ENCODE assay signal across 11 cellular contexts in genomic region chrX:84469226-84469625, GRCh38. TPM values are rescaled to one million over a fixed set of nuclear protein-coding genes. Genes with fewer than 3 reads are reported as not detected.
DNase-seq lines count a peak whose midpoint lies in the region; TF ChIP-seq lines count a peak whose summit lies in the region.
"Had no signal": no experiment of that assay in that cellular context is flagged by ENCODE, and none has a peak within 500 bp of the region (broad histone marks: within the 10 kb centered on the region; RNA-seq: fewer than 3 reads in every experiment).

No MANE protein-coding gene starts in this region.

- peaks cover under 1% of the 10 kb centered on the region for H3K9me3 Mint-ChIP-seq in activated CD4-positive, alpha-beta memory T cell treated with anti-CD3 and anti-CD28 coated beads for 36 hours

- in situ Hi-C loops in brain microvascular endothelial cell (cut with HindIII; ENCODE audit: low pct_ligation_motif_present, low sequenced_read_pairs): no loop called here

- CTCF ChIA-PET in activated CD4-positive, alpha-beta memory T cell treated with anti-CD3 and anti-CD28 coated beads for 36 hours (lab: Charles Lee): no interaction called here

- no peak overlapping the region for H3K4me3 ChIP-seq in LNCaP clone FGC (ENCODE audit: low read depth, low read length)
- no peak overlapping the region for H3K4me3 ChIP-seq in brain microvascular endothelial cell (ENCODE audit: low read depth, low read length)

- no peaks in the 10 kb centered on the region for H3K4me1 Mint-ChIP-seq in activated CD4-positive, alpha-beta memory T cell treated with anti-CD3 and anti-CD28 coated beads for 36 hours (ENCODE audit: low read depth)

- no peaks in the 10 kb centered on the region for H3K36me3 ChIP-seq in brain microvascular endothelial cell (replicated peaks)

- DNase-seq in EL: peak; percentile 27
- peak; percentile 10 for DNase-seq in LNCaP clone FGC (ENCODE audit: low read depth)
- peak; percentile 45 for DNase-seq in brain microvascular endothelial cell
- peak; percentile 5 for DNase-seq in left kidney (ENCODE audit: low read depth, low spot score)
- DNase-seq in DMS153 (lab: John Stamatoyannopoulos, UW): no peak
- no peak for DNase-seq in cerebellar nuclear complex (lab: John Stamatoyannopoulos, UW)
- no peak for DNase-seq in activated CD4-positive, alpha-beta memory T cell treated with anti-CD3 and anti-CD28 coated beads for 36 hours
- DNase-seq: activated CD8-positive, alpha-beta memory T cell treated with anti-CD3 and anti-CD28 coated beads, Interleukin-2, amount 50 U/mL, for 4 hours; NCI-H2107; retina had no signal

- POLR2A ChIA-PET in activated CD4-positive, alpha-beta memory T cell treated with anti-CD3 and anti-CD28 coated beads for 36 hours (lab: Charles Lee): no interaction called here

- no peak overlapping the region for H3K27ac ChIP-seq in brain microvascular endothelial cell
- H3K27ac ChIP-seq: epithelial cell of prostate had no signal

- H3K27ac Mint-ChIP-seq in activated CD4-positive, alpha-beta memory T cell treated with anti-CD3 and anti-CD28 coated beads for 36 hours: no peak overlapping the region

- H3K27me3 Mint-ChIP-seq in activated CD4-positive, alpha-beta memory T cell treated with anti-CD3 and anti-CD28 coated beads for 36 hours: no peaks in the 10 kb centered on the region

- no peaks in the 10 kb centered on the region for H3K27me3 ChIP-seq in brain microvascular endothelial cell (replicated peaks)

- TF ChIP-seq CTCF in LNCaP clone FGC (IDR thresholded peaks at IDR 0.05; ENCODE audit: control insufficient read depth, extremely low read depth, insufficient read depth) (no peak), brain microvascular endothelial cell (IDR thresholded peaks at IDR 0.05; ENCODE audit: low read depth, low read length, missing control alignments) (no peak)

- intact Hi-C loops in activated CD4-positive, alpha-beta memory T cell treated with anti-CD3 and anti-CD28 coated beads for 36 hours (cut with micrococcal nuclease): no loop called here

- no peaks in the 10 kb centered on the region for H3K36me3 Mint-ChIP-seq in activated CD4-positive, alpha-beta memory T cell treated with anti-CD3 and anti-CD28 coated beads for 36 hours

- H3K4me3 Mint-ChIP-seq in activated CD4-positive, alpha-beta memory T cell treated with anti-CD3 and anti-CD28 coated beads for 36 hours: no peak overlapping the region

RNA-seq across cellular contexts. Expression of gene HDX, which starts 33.0 kb away (rescaled TPM):
- total RNA-seq in activated CD4-positive, alpha-beta memory T cell treated with anti-CD3 and anti-CD28 coated beads for 36 hours: 1 to 10 TPM; 1.0 to 1.1 TPM

Comparison
In these comparisons a context has a peak if more than half of its experiments do, and no peak if none do; other contexts are left out.
1. DNase-seq: peak in EL (single experiment), LNCaP clone FGC (single experiment), brain microvascular endothelial cell (single experiment) and left kidney (single experiment); none in DMS153 (single experiment), cerebellar nuclear complex (0 of 2) and activated CD4-positive, alpha-beta memory T cell treated with anti-CD3 and anti-CD28 coated beads for 36 hours (single experiment).